ENCODE assay signal across 31 cellular contexts in the genomic region with DNA sequence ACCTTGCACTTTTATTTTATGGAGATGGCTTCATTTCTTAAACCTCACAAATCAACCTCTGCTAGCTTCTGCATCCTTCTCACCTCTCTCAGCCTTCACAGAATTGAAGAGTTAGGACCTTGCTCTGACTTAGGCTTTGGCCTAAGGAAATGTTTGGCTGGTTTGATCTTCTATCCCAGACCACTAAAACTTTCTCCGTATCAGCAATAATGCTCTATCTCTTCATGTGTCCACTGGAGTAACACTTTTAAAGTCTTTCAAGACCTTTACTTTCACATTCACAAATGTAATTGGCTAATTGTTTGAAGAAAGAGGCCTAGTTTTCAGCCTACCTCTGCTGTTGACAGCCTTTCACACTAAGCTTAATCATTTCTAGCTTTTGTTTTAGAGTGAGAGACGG.
"Had no signal": no experiment of that assay in that cellular context is flagged by ENCODE, and none has a peak within 500 bp of the region (broad histone marks: within the 10 kb centered on the region; RNA-seq: fewer than 3 reads in every experiment).

No MANE protein-coding gene starts in this region.

- H3K27me3 Mint-ChIP-seq: progenitor cell of endocrine pancreas, type B pancreatic cell had no signal

- H3K9me3 Mint-ChIP-seq: natural killer cell; stimulated activated naive CD8-positive, alpha-beta T cell treated with anti-CD3 and anti-CD28 coated beads, Interleukin-15, amount 100 ng/mL, for 72 hours; type B pancreatic cell had no signal

- H3K27me3 ChIP-seq: ovary, spleen, testis, tibial artery, transverse colon, upper lobe of right lung, uterus had no signal

- H3K9me3 ChIP-seq: ovary, psoas muscle, suprapubic skin, testis, tibial artery, transverse colon, upper lobe of right lung, uterus had no signal

- H3K4me3 Mint-ChIP-seq: naive thymus-derived CD4-positive, alpha-beta T cell; natural killer cell; nephron; stimulated activated memory B cell treated with anti-CD40 and anti-IgM and Interleukin-4, amounts not matched to agents 10 μg/mL and 1 μg/mL and 100 μg/mL, for 72 hours; stimulated activated naive CD8-positive, alpha-beta T cell treated with anti-CD3 and anti-CD28 coated beads, Interleukin-15, amount 100 ng/mL, for 72 hours; type B pancreatic cell had no signal

- H2AFZ ChIP-seq: parathyroid adenoma had no signal

- H3K27ac Mint-ChIP-seq: naive thymus-derived CD4-positive, alpha-beta T cell; natural killer cell; progenitor cell of endocrine pancreas; stimulated activated memory B cell treated with anti-CD40 and anti-IgM and Interleukin-4, amounts not matched to agents 10 μg/mL and 1 μg/mL and 100 μg/mL, for 72 hours; stimulated activated naive CD8-positive, alpha-beta T cell treated with anti-CD3 and anti-CD28 coated beads, Interleukin-15, amount 100 ng/mL, for 72 hours; type B pancreatic cell had no signal

- H3K4me1 ChIP-seq: parathyroid adenoma, psoas muscle, spleen, suprapubic skin, testis, transverse colon, upper lobe of right lung, uterus had no signal

- H3K4me1 Mint-ChIP-seq: naive thymus-derived CD4-positive, alpha-beta T cell; natural killer cell; stimulated activated memory B cell treated with anti-CD40 and anti-IgM and Interleukin-4, amounts not matched to agents 10 μg/mL and 1 μg/mL and 100 μg/mL, for 72 hours; stimulated activated naive CD8-positive, alpha-beta T cell treated with anti-CD3 and anti-CD28 coated beads, Interleukin-15, amount 100 ng/mL, for 72 hours had no signal

- H3K9ac ChIP-seq: parathyroid adenoma had no signal

- ATAC-seq: naive thymus-derived CD4-positive, alpha-beta T cell; natural killer cell; psoas muscle; right cardiac atrium; sciatic nerve; stimulated activated memory B cell treated with anti-CD40 and anti-IgM and Interleukin-4, amounts not matched to agents 10 μg/mL and 1 μg/mL and 100 μg/mL, for 72 hours; stimulated activated naive CD8-positive, alpha-beta T cell treated with anti-CD3 and anti-CD28 coated beads, Interleukin-15, amount 100 ng/mL, for 72 hours; stimulated activated naive CD8-positive, alpha-beta T cell treated with anti-CD3 and anti-CD28 coated beads, Interleukin-15, Interleukin-2, amounts not matched to agents 100 U/mL and 50 U/mL, for 24 hours; upper lobe of right lung had no signal

- DNase-seq: naive thymus-derived CD4-positive, alpha-beta T cell; natural killer cell; occipital lobe; ovary; posterior cingulate gyrus; psoas muscle; right cardiac atrium; spleen; stimulated activated CD4-positive, alpha-beta T cell treated with anti-CD3 and anti-CD28 coated beads, Interleukin-12 subunit alpha, Interleukin-12 subunit beta, amount 100 ng/mL, for 4 hours; stimulated activated CD4-positive, alpha-beta T cell treated with anti-CD3 and anti-CD28 coated beads, Interleukin-1b, Interleukin-23, amount 100 ng/mL, for 48 hours; stimulated activated CD4-positive, alpha-beta T cell treated with anti-CD3 and anti-CD28 coated beads, Interleukin-4, amount 100 ng/mL, for 1 hour; stimulated activated CD4-positive, alpha-beta T cell treated with anti-CD3 and anti-CD28 coated beads, Interleukin-4, amount 100 ng/mL, for 4 hours; stimulated activated CD8-positive, alpha-beta memory T cell treated with anti-CD3 and anti-CD28 coated beads, Interleukin-4, amount 100 ng/mL, for 48 hours; stimulated activated naive CD4-positive, alpha-beta T cell; stimulated activated naive CD8-positive, alpha-beta T cell treated with anti-CD3 and anti-CD28 coated beads, Interleukin-15, amount 100 ng/mL, for 72 hours; stimulated activated naive CD8-positive, alpha-beta T cell treated with anti-CD3 and anti-CD28 coated beads, Interleukin-15, Interleukin-2, amounts not matched to agents 100 U/mL and 50 U/mL, for 24 hours; substantia nigra; testis; tibial artery; transverse colon; upper lobe of right lung; uterus had no signal

- H3K27ac ChIP-seq: ovary, parathyroid adenoma, psoas muscle, skin epidermis, spleen, suprapubic skin, testis, tibial artery, transverse colon, upper lobe of right lung, uterus had no signal

- H3K4me3 ChIP-seq: ovary, psoas muscle, skin epidermis, smooth muscle cell, spleen, suprapubic skin, testis, tibial artery, transverse colon, upper lobe of right lung, uterus had no signal

- H3K36me3 ChIP-seq: ovary, spleen, suprapubic skin, tibial artery, transverse colon, upper lobe of right lung, uterus had no signal

- H3K36me3 Mint-ChIP-seq: natural killer cell; stimulated activated memory B cell treated with anti-CD40 and anti-IgM and Interleukin-4, amounts not matched to agents 10 μg/mL and 1 μg/mL and 100 μg/mL, for 72 hours; type B pancreatic cell had no signal

- H3K4me2 ChIP-seq: smooth muscle cell had no signal
